9 cellular contexts compared by ENCODE assay signal in the genomic region with DNA sequence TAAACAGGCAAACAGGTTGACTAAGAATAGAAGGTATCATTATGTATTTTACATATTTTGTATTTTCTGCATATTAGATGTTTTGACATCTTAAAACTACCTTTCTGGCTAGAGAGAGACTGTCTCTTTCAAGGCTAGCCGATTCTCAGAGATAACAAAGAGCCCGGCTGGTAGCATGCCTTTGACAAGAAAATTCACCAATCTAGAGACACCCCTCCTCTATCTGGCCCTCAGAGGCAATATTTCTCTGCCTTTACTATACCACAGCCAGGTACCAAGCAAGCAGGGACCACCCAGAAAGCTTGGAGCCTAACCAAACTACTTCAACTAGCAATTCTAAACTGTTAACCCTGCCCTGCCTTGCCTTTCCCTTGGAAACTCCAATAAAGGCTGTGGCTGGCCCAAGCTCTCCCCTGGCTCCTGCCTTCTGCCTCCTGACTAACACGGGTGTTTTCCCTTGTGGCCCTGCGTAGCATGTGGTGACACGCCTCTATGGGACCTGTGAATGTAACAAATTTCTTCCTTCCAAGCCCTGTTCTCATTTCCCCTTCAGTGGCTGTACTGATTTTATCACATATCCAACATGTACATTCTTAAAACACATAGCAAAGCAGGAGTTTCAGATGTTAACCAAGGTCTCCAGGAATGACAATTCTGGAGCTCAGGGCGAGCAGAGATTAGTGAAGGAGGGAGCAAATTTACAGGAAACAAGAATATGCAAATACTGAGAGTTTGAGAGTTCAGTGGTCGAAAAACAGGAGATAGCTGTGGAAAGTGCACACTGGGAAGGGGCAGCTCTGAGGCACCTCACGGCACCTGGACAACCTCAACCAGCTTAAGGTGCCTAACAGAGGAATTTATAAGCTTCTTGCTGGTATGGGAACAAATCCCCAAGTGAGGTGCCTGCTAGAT.
DNase-seq lines count a peak whose midpoint lies in the region; ATAC-seq and TF ChIP-seq lines count a peak whose summit lies in the region.
"Had no signal": no experiment of that assay in that cellular context is flagged by ENCODE, and none has a peak within 500 bp of the region (broad histone marks: within the 10 kb centered on the region; RNA-seq: fewer than 3 reads in every experiment).

No MANE protein-coding gene starts in this region.

- H3K9me3 ChIP-seq in mesodermal cell (ENCODE audit: control insufficient read depth, low read length) = no peaks in the 10 kb centered on the region

- ATAC-seq in left ventricle myocardium superior (peak; percentile 47), Right ventricle myocardium inferior (no peak), left colon (no peak)

- WGBS in mesodermal cell (ENCODE audit: insufficient coverage in 2 of 2), 2 experiments = 91% methylated on average over 7 to 8 of the region's 8 CpGs

- intact Hi-C loops in left ventricle myocardium superior (cut with micrococcal nuclease) (no loop called here), Right ventricle myocardium inferior (cut with DNase I) (loop anchor here (5.0 to 10.0 kb wide), 2 partner anchors 41 to 201 kb away; no protein-coding TSS in a partner anchor), left colon (cut with DNase I, micrococcal nuclease) (no loop called here)

- POLR2A ChIA-PET in GM10248 (lab: Yijun Ruan, JAX) = no interaction called here

- in situ Hi-C loops in ACHN (cut with HindIII; ENCODE audit: low pct_ligation_motif_present, low pct_unique_long_range_greater_than_20kb, low sequenced_read_pairs) = no loop called here

- TF ChIP-seq CTCF in GM10248 (IDR thresholded peaks at IDR 0.05; ENCODE audit: control extremely low read depth, extremely low read depth, low read depth, missing control alignments) = no peak

- peak overlapping the region; percentile 32 for H3K27ac ChIP-seq in mesodermal cell (ENCODE audit: low read depth, low read length, severe bottlenecking)

- CTCF ChIA-PET in GM10248 (lab: Yijun Ruan, JAX) = interaction anchor here (1.3 to 1.6 kb wide), 2 partner anchors 19 to 235 kb away, joined by 3 to 6 read pairs; no protein-coding TSS in a partner anchor

- DNase-seq in left ventricle myocardium superior (no peak), Right ventricle myocardium inferior (ENCODE audit: missing footprints) (no peak), A172 (ENCODE audit: low spot score) (no peak), GM10248 (ENCODE audit: extremely low spot score) (no peak), ACHN (no peak), left colon (no peak)
- DNase-seq in activated CD4-positive, alpha-beta T cell treated with anti-CD3 and anti-CD28 coated beads, Interleukin-2, amount 50 U/mL, for 1 hour = peak; percentile 45
- DNase-seq: NCI-H1436 treated with DMSO at 0.1 percent for 48 hours had no signal

- H3K4me1 ChIP-seq in mesodermal cell (ENCODE audit: control insufficient read depth, insufficient read depth, low read length, poor library complexity, severe bottlenecking) = peaks cover 18% of the 10 kb centered on the region

- H3K36me3 ChIP-seq in mesodermal cell (ENCODE audit: control insufficient read depth, insufficient read depth, low read length) = no peaks in the 10 kb centered on the region

- H3K4me3 ChIP-seq in mesodermal cell (ENCODE audit: extremely low read depth, insufficient read depth, low read length, poor library complexity, severe bottlenecking) = no peak overlapping the region
